ENCODE assay signal across 1 cellular context in genomic region chr7:32680259-32681173, GRCh38.
TF ChIP-seq lines count a peak whose summit lies in the region.

No MANE protein-coding gene starts in this region.

TF ChIP-seq in GM12878, 131 proteins besides CTCF, POLR2A, EP300 and RAD21 (continued from another document):
- TF ChIP-seq ZBTB40 (IDR thresholded peaks at IDR 0.05; ENCODE audit: borderline replicate concordance) (no peak), NR2C1 (IDR thresholded peaks at IDR 0.05) (no peak), KDM1A (IDR thresholded peaks at IDR 0.05; ENCODE audit: borderline replicate concordance) (no peak)
